In genomic region chr2:166385313-166385712, GRCh38 we compare ENCODE assay signal across 16 cellular contexts. TPM values are rescaled to one million over a fixed set of nuclear protein-coding genes. Genes with fewer than 3 reads are reported as not detected.
DNase-seq lines count a peak whose midpoint lies in the region; ATAC-seq, FAIRE-seq and TF ChIP-seq lines count a peak whose summit lies in the region.
"Had no signal": no experiment of that assay in that cellular context is flagged by ENCODE, and none has a peak within 500 bp of the region (broad histone marks: within the 10 kb centered on the region; RNA-seq: fewer than 3 reads in every experiment).

No MANE protein-coding gene starts in this region.

- TF ChIP-seq POLR2A in A549 (IDR thresholded peaks at IDR 0.05; ENCODE audit: low read length) = no peak

- CTCF ChIA-PET in A549 (lab: Yijun Ruan, JAX) (interaction anchor here (0.8 to 3.5 kb wide), 11 partner anchors 9 to 95 kb away, joined by 3 to 23 read pairs (median 5); partner anchors contain the start of gene SCN9A), PC-3 (lab: Charles Lee) (interaction anchor here (1.3 kb wide), 1 partner anchor 24 kb away, joined by 4 read pairs; no protein-coding TSS in a partner anchor)

- intact Hi-C loops in PC-3 (cut with micrococcal nuclease) = loop anchor here (2.0 kb wide), 1 partner anchor 33 kb away; no protein-coding TSS in a partner anchor
- intact Hi-C loops in aorta (cut with DNase I) = no loop called here

- in situ Hi-C loops in GM23248 (cut with MboI) = no loop called here

- H3K4me3 ChIP-seq in A549 = no peak overlapping the region
- H3K4me3 ChIP-seq in GM23248 = no peak overlapping the region
- no peak overlapping the region for H3K4me3 ChIP-seq in PC-3 (ENCODE audit: low read length)
- H3K4me3 ChIP-seq in osteoblast (ENCODE audit: insufficient read depth, low read length) = no peak overlapping the region
- H3K4me3 ChIP-seq in aorta (ENCODE audit: low read length in 2 of 2) = no peak overlapping the region

- H3K9ac ChIP-seq in GM23248 = no peak overlapping the region
- no peak overlapping the region for H3K9ac ChIP-seq in PC-3 (ENCODE audit: low read length)

- ATAC-seq in A549 = no peak; a peak in 1 of 6 replicates
- ATAC-seq in PC-3 = no peak
- no peak for ATAC-seq in GM19351 (IDR thresholded peaks at IDR 0.05; ENCODE audit: unreplicated experiment)
- ATAC-seq in aorta (ENCODE audit: low FRiP score) = no peak

- H2AFZ ChIP-seq in GM23248 (peak overlapping the region; percentile 9; the same call in 1 of the 2 replicates), PC-3 (ENCODE audit: low read length) (peak overlapping the region; percentile 41; the same call in 1 of the 2 replicates), osteoblast (ENCODE audit: low read length) (peak overlapping the region; percentile 23)

- no peak for TF ChIP-seq CTCF in A549 (IDR thresholded peaks at IDR 0.05)
- TF ChIP-seq CTCF in PC-3 (conservative IDR thresholded peaks at IDR 0.05; ENCODE audit: low read depth, low read length) = no peak
- no peak for TF ChIP-seq CTCF in osteoblast (IDR thresholded peaks at IDR 0.05; ENCODE audit: extremely low read depth, low read depth, low read length)

- BruUV-seq in PC-3 (replicated peaks; lab: Mats Ljungman, UMichigan) = no TSS peak

- H3K36me3 ChIP-seq in GM23248 (ENCODE audit: low read depth) (no peaks in the 10 kb centered on the region), PC-3 (ENCODE audit: low read depth, low read length) (no peaks in the 10 kb centered on the region), osteoblast (ENCODE audit: insufficient read depth, low read length) (no peaks in the 10 kb centered on the region), aorta (ENCODE audit: control insufficient read depth in 1 of 2, insufficient read depth in 2 of 2, low read length in 1 of 2) (no peaks in the 10 kb centered on the region)
- H3K36me3 ChIP-seq: BE2C had no signal

- FAIRE-seq in A549 (lab: Jason Lieb, UNC) = no peak
- FAIRE-seq: GM12891, GM19239, H1 had no signal

- H4K20me1 ChIP-seq in GM23248 (ENCODE audit: insufficient read depth) = no peaks in the 10 kb centered on the region
- no peaks in the 10 kb centered on the region for H4K20me1 ChIP-seq in PC-3 (ENCODE audit: low read length)
- H4K20me1 ChIP-seq in osteoblast (ENCODE audit: insufficient read depth, low read length) = no peaks in the 10 kb centered on the region

- WGBS in A549 (ENCODE audit: missing lambda C conversion rate) = 83% methylated on average over 1 of the region's 1 CpG
- WGBS in GM23248 (ENCODE audit: low coverage in 1 of 2, low lambda C conversion rate in 2 of 2, missing lambda C conversion rate in 2 of 2), 2 experiments = 91 to 100% methylated on average over 1 of the region's 1 CpG
- 94% methylated on average over 1 of the region's 1 CpG for WGBS in aorta, 2 donors

- TF ChIP-seq RAD21 in A549 (conservative IDR thresholded peaks at IDR 0.05 in 1 of 2, IDR thresholded peaks at IDR 0.05 in 1 of 2) = no peak

- no peaks in the 10 kb centered on the region for H3K9me3 ChIP-seq in A549
- no peaks in the 10 kb centered on the region for H3K9me3 ChIP-seq in GM23248 (ENCODE audit: low read depth)
- H3K9me3 ChIP-seq in PC-3 (ENCODE audit: low read length) = no peaks in the 10 kb centered on the region
- no peaks in the 10 kb centered on the region for H3K9me3 ChIP-seq in osteoblast (ENCODE audit: low read depth, low read length)
- no peaks in the 10 kb centered on the region for H3K9me3 ChIP-seq in aorta (ENCODE audit: control insufficient read depth, low read length)
- H3K9me3 ChIP-seq: BE2C had no signal

- H3K27me3 ChIP-seq in GM23248 (replicated peaks; ENCODE audit: insufficient read depth) (no peaks in the 10 kb centered on the region), PC-3 (ENCODE audit: low read length) (no peaks in the 10 kb centered on the region), osteoblast (ENCODE audit: insufficient read depth, low read length) (peaks cover 4% of the 10 kb centered on the region), aorta (ENCODE audit: control insufficient read depth in 1 of 2, insufficient read depth in 2 of 2, low read length in 1 of 2) (peaks cover 0 to 2% of the 10 kb centered on the region in 2 donors)
- H3K27me3 ChIP-seq: BE2C had no signal

- POLR2A ChIA-PET in A549 (lab: Yijun Ruan, JAX) = no interaction called here
- POLR2A ChIA-PET in PC-3 (lab: Charles Lee; ENCODE audit: unreplicated experiment) = no interaction called here

- H3F3A ChIP-seq in GM23248 (ENCODE audit: insufficient read depth) (no peaks in the 10 kb centered on the region), PC-3 (ENCODE audit: low read length, unreplicated experiment) (no peaks in the 10 kb centered on the region)

- no peak for TF ChIP-seq EP300 in A549 (IDR thresholded peaks at IDR 0.05)

- H3K4me2 ChIP-seq in A549 = no peak overlapping the region
- no peak overlapping the region for H3K4me2 ChIP-seq in GM23248 (ENCODE audit: unreplicated experiment)
- peak overlapping the region; percentile 42; the same call in 1 of the 2 replicates for H3K4me2 ChIP-seq in PC-3 (ENCODE audit: low read length)
- H3K4me2 ChIP-seq in osteoblast (ENCODE audit: insufficient read depth, low read length) = no peak overlapping the region

- H3K79me2 ChIP-seq in GM23248 (ENCODE audit: insufficient read depth) (no peaks in the 10 kb centered on the region), PC-3 (ENCODE audit: low read length) (no peaks in the 10 kb centered on the region), osteoblast (ENCODE audit: insufficient read depth, low read length) (no peaks in the 10 kb centered on the region)

- DNase-seq in A549 (ENCODE audit: low read depth in 1 of 2, low spot score in 1 of 2) (no peak), GM23248 (no peak), PC-3 (no peak), osteoblast (ENCODE audit: insufficient read length, low spot score, missing footprints) (no peak), SIG-M5 treated with dmso at 0.1 percent for 504 hours (lab: John Stamatoyannopoulos, UW; ENCODE audit: unreplicated experiment) (no peak), aorta (no peak)
- DNase-seq: BE2C; C1 segment of cervical spinal cord; CD8-positive, alpha-beta memory T cell; DMS 273 treated with DMSO at 0.1 percent for 48 hours; H9 had no signal

- H3K9me2 ChIP-seq in GM23248 (ENCODE audit: insufficient read depth) = no peaks in the 10 kb centered on the region
- H3K9me2 ChIP-seq in PC-3 (replicated peaks; ENCODE audit: low read length) = no peaks in the 10 kb centered on the region

- H3K27ac ChIP-seq in A549 = no peak overlapping the region
- H3K27ac ChIP-seq in GM23248 = no peak overlapping the region
- no peak overlapping the region for H3K27ac ChIP-seq in PC-3 (ENCODE audit: low read length)
- no peak overlapping the region for H3K27ac ChIP-seq in osteoblast (ENCODE audit: low read depth, low read length)
- H3K27ac ChIP-seq in aorta (ENCODE audit: low read depth in 1 of 2, low read length in 2 of 2) = no peak overlapping the region

- H3K4me1 ChIP-seq in A549 (0 out of 3 replicates have a peak, but pooled peaks cover 2% of the 10 kb centered on the region), GM23248 (ENCODE audit: insufficient read depth) (no peaks in the 10 kb centered on the region), PC-3 (ENCODE audit: insufficient read depth, low read length) (no peaks in the 10 kb centered on the region), osteoblast (ENCODE audit: insufficient read depth, low read length) (no peaks in the 10 kb centered on the region), aorta (ENCODE audit: control insufficient read depth in 1 of 2, insufficient read depth in 2 of 2, low read length in 2 of 2) (no peaks in the 10 kb centered on the region)
- H3K4me1 ChIP-seq: BE2C had no signal

TF ChIP-seq in A549, 52 proteins besides CTCF, POLR2A, EP300 and RAD21:
- TF ChIP-seq MAFK (IDR thresholded peaks at IDR 0.05; ENCODE audit: partially characterized antibody) (peak; percentile 30), FOSL2 (IDR thresholded peaks at IDR 0.05) (no peak), FOSL2 (CRISPR knock-in tag; IDR thresholded peaks at IDR 0.05) (no peak)
TF ChIP-seq in A549: peak in this region for 1.

RNA-seq across cellular contexts. Expression of gene SCN9A, which starts 9.6 kb away (rescaled TPM):
- polyA plus RNA-seq in A549 (2011; rRNA removed) = 19.6 and 23.6 TPM in 2 replicates
- polyA plus RNA-seq in A549 (2012; cell fraction: cytosol; rRNA removed) = 3.1 and 3.4 TPM in 2 replicates
- polyA plus RNA-seq in A549 (2012; cell fraction: nucleus; rRNA removed) = 4.4 and 7.2 TPM in 2 replicates
- 7.7 to 8.3 TPM (median 7.7 TPM) in 3 replicates for polyA plus RNA-seq in A549 (2017; fragmentation: RNase III; extraction: RNeasy Plus Mini Kit Qiagen cat#74134 plus additional on column Dnase treatment)
- 72.4 and 73.5 TPM in 2 replicates for polyA minus RNA-seq in A549 (2011; rRNA and poly(A)+ RNA removed)
- 8.3 and 17.6 TPM in 2 replicates for total RNA-seq in GM23248 (2014; rRNA removed; shearing (Covaris generic))
- 6.1 and 7.2 TPM in 2 replicates for polyA plus RNA-seq in GM23248 (2016; fragmentation: Nextera tagmentation; extraction: Ambion mirVana)
- 3.4 and 7.0 TPM in 2 replicates for total RNA-seq in PC-3 (2014; rRNA removed)
- total RNA-seq in osteoblast = 1.8 and 2.1 TPM in 2 replicates
- 10 to 100 TPM in 1 of 2 donors, 1 to 10 TPM in 1; 2.9 to 15.2 TPM for total RNA-seq in aorta
- polyA plus RNA-seq in aorta = under 1 TPM; 0.13 to 0.51 TPM
- total RNA-seq: CD8-positive, alpha-beta memory T cell had no signal
- polyA plus RNA-seq: CD4-positive, CD25-positive, alpha-beta regulatory T cell; CD8-positive, alpha-beta memory T cell had no signal
